Comparison of ENCODE assay signal across 19 cellular contexts in the genomic region with DNA sequence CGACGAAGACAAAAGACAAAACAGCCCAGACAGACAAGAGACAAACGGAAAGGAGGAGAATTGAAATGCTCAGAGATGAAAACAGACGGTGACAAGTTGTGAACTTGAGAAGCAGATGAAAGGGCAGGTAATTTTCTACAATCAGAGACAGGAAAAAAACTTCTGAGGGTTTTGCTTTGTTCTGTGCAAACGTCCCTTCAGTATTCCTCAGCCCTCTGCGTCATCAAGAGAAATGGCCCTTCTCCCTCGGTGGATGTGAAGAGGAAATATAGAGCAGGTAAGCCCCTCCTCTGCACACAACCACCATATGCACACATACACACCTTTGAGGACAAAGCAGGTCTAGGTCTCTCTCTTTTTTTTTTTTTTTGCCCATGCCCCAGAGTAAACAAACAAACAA.
"Had no signal": no experiment of that assay in that cellular context is flagged by ENCODE, and none has a peak within 500 bp of the region (broad histone marks: within the 10 kb centered on the region; RNA-seq: fewer than 3 reads in every experiment).

No MANE protein-coding gene starts in this region.

- H3K36me3 Mint-ChIP-seq: memory B cell, mesothelial cell of epicardium had no signal

- H3K4me2 ChIP-seq: hepatocyte had no signal

- H3K27ac Mint-ChIP-seq: endodermal cell, memory B cell, mesothelial cell of epicardium, nephron had no signal

- H3K36me3 ChIP-seq: colonic mucosa, left ventricle myocardium inferior, lower lobe of right lung, neutrophil, right lobe of liver, stomach had no signal

- H2AFZ ChIP-seq: hepatocyte had no signal

- H3K27ac ChIP-seq: colonic mucosa, foreskin keratinocyte, hepatocyte, left ventricle myocardium inferior, lower lobe of right lung, neutrophil, psoas muscle, right lobe of liver, stomach had no signal

- H3K4me1 Mint-ChIP-seq: memory B cell had no signal

- H3K4me3 ChIP-seq: colonic mucosa, hepatocyte, left ventricle myocardium inferior, lower lobe of right lung, psoas muscle, right lobe of liver, stomach had no signal

- H3K27me3 ChIP-seq: colonic mucosa, hepatocyte, right lobe of liver, stomach had no signal

- H3K79me2 ChIP-seq: hepatocyte had no signal

- DNase-seq: colonic mucosa; effector CD4-positive, alpha-beta T cell; erythroblast; foreskin keratinocyte; kidney; left cardiac atrium; left ventricle myocardium inferior; lower lobe of right lung; stimulated activated CD4-positive, alpha-beta T cell treated with anti-CD3 and anti-CD28 coated beads, Interleukin-4, amount 100 ng/mL, for 4 hours; trophoblast cell had no signal

- H3K4me1 ChIP-seq: colonic mucosa, foreskin keratinocyte, right lobe of liver had no signal

- ATAC-seq: foreskin keratinocyte, left cardiac atrium, lower lobe of right lung, right lobe of liver had no signal

- H3K9me3 ChIP-seq: colonic mucosa, lower lobe of right lung, neutrophil, psoas muscle, right lobe of liver, stomach had no signal

- H3K4me3 Mint-ChIP-seq: endodermal cell, memory B cell, mesothelial cell of epicardium, nephron had no signal
